ENCODE assay signal across 10 cellular contexts in genomic region chr21:15552914-15553491, GRCh38.
DNase-seq lines count a peak whose midpoint lies in the region; ATAC-seq and TF ChIP-seq lines count a peak whose summit lies in the region.
"Had no signal": no experiment of that assay in that cellular context is flagged by ENCODE, and none has a peak within 500 bp of the region (broad histone marks: within the 10 kb centered on the region; RNA-seq: fewer than 3 reads in every experiment).

No MANE protein-coding gene starts in this region.

- H3K4me3 ChIP-seq in AG10803 (ENCODE audit: low read length) (no peak overlapping the region), H7 (ENCODE audit: insufficient read depth, low read depth, low read length) (no peak overlapping the region), aorta (ENCODE audit: low read length in 2 of 2) (no peak overlapping the region)

- WGBS in aorta, 2 donors, result 39 to 52% methylated on average over 3 of the region's 3 CpGs

- peak; percentile 54 for TF ChIP-seq CTCF in AG10803 (conservative IDR thresholded peaks at IDR 0.05; ENCODE audit: low read length)
- TF ChIP-seq CTCF in VCaP (conservative IDR thresholded peaks at IDR 0.05), result peak; percentile 91

- H3K27me3 ChIP-seq in H7 (ENCODE audit: control insufficient read depth, insufficient read depth, low read length), result no peaks in the 10 kb centered on the region
- no peaks in the 10 kb centered on the region for H3K27me3 ChIP-seq in aorta (ENCODE audit: control insufficient read depth in 1 of 2, insufficient read depth in 2 of 2, low read length in 1 of 2)

- no peak for ATAC-seq in aorta (ENCODE audit: low FRiP score)

- DNase-seq in AG10803 (ENCODE audit: low read depth) (peak; percentile 7), H7 (peak; percentile 2), kidney glomerular epithelial cell (lab: John Stamatoyannopoulos, UW) (peak; percentile 36), T-helper 1 cell (no peak), KG1 (lab: John Stamatoyannopoulos, UW) (no peak), OCI-M2 (lab: John Stamatoyannopoulos, UW; ENCODE audit: unreplicated experiment) (no peak), aorta (no peak)
- DNase-seq: NCI-H2081, occipital lobe had no signal

- intact Hi-C loops in aorta (cut with DNase I), result no loop called here

- no peak overlapping the region for H3K27ac ChIP-seq in VCaP
- H3K27ac ChIP-seq in aorta (ENCODE audit: low read depth in 1 of 2, low read length in 2 of 2), result no peak overlapping the region

- H3K4me1 ChIP-seq in aorta (ENCODE audit: control insufficient read depth in 1 of 2, insufficient read depth in 2 of 2, low read length in 2 of 2), result no peaks in the 10 kb centered on the region

- H3K9me3 ChIP-seq in aorta (ENCODE audit: control insufficient read depth, low read length), result peaks cover 2% of the 10 kb centered on the region

- H3K36me3 ChIP-seq in H7 (replicated peaks; ENCODE audit: control insufficient read depth, insufficient read depth, low read length), result no peaks in the 10 kb centered on the region
- no peaks in the 10 kb centered on the region for H3K36me3 ChIP-seq in aorta (ENCODE audit: control insufficient read depth in 1 of 2, insufficient read depth in 2 of 2, low read length in 1 of 2)

Comparison
In these comparisons a context has a peak if more than half of its experiments do, and no peak if none do; other contexts are left out.
1. DNase-seq: peak in AG10803 (single experiment), H7 (single experiment) and kidney glomerular epithelial cell (single experiment); none in T-helper 1 cell (0 of 5), KG1 (single experiment), OCI-M2 (single experiment) and aorta (0 of 2).